ENCODE assay signal across 27 cellular contexts in the genomic region with DNA sequence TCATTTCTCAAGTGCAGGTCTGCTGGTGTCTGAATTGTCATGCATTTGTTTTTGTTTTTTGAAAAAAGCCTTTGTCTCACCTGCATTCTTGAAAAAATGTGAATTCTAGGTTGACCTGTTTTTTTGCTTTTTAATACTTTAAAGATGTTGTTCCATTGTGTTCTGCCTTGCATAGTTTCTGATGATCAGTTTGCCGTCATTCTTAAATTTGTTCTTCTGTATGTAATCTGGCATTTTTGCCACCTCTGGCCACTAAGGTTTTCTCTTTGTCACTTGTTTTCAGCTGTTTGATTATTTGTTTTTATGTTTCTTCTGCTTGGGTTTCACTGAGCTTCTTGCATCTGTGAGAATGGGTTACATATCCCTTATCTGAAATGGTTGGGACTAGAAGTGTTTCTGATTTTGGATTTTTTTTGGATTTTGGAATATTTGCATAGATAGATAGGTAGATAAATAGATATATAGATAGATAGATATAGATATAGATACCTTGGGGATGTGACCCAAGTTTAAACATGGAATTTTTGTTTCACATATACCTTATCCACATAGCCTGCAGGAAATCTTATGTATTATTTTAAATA. TPM values are rescaled to one million over a fixed set of nuclear protein-coding genes. Genes with fewer than 3 reads are reported as not detected.
DNase-seq lines count a peak whose midpoint lies in the region; ATAC-seq and TF ChIP-seq lines count a peak whose summit lies in the region.
"Had no signal": no experiment of that assay in that cellular context is flagged by ENCODE, and none has a peak within 500 bp of the region (broad histone marks: within the 10 kb centered on the region; RNA-seq: fewer than 3 reads in every experiment).

No MANE protein-coding gene starts in this region.

- POLR2A ChIA-PET in MCF 10A (lab: Yijun Ruan, JAX): no interaction called here

- peaks cover 23 to 45% of the 10 kb centered on the region in 2 donors for H3K9me3 ChIP-seq in breast epithelium

- no peak for ATAC-seq in GM18858 (IDR thresholded peaks at IDR 0.05; ENCODE audit: unreplicated experiment)
- ATAC-seq in HG02798 (IDR thresholded peaks at IDR 0.05; ENCODE audit: poor library complexity, unreplicated experiment): no peak
- ATAC-seq: body of pancreas, left lobe of liver, T-helper 17 cell had no signal

- H3K36me3 ChIP-seq in breast epithelium: no peaks in the 10 kb centered on the region
- H3K36me3 ChIP-seq: suprapubic skin had no signal

- intact Hi-C loops in MCF 10A (cut with micrococcal nuclease) (no loop called here), breast epithelium (cut with DNase I; ENCODE audit: low total_unique reads) (no loop called here)

- no peak overlapping the region for H3K27ac ChIP-seq in breast epithelium
- H3K27ac ChIP-seq: body of pancreas, HL-60, SK-N-MC, suprapubic skin had no signal

- DNase-seq in MCF 10A (ENCODE audit: unreplicated experiment) (peak; percentile 6), breast epithelium (ENCODE audit: low spot score in 2 of 2) (no peak), SW480 (ENCODE audit: low spot score) (peak; percentile 5), dermis blood vessel endothelial cell (peak; percentile 12), HuH-7.5 (ENCODE audit: low spot score) (no peak), hippocampal formation (lab: John Stamatoyannopoulos, UW) (no peak)
- DNase-seq: activated CD4-positive, alpha-beta memory T cell treated with anti-CD3 and anti-CD28 coated beads for 36 hours; activated CD4-positive, alpha-beta T cell treated with anti-CD3 and anti-CD28 coated beads for 1 hour; activated CD8-positive, alpha-beta memory T cell treated with anti-CD3 and anti-CD28 coated beads, Interleukin-2, amount 50 U/mL, for 4 hours; activated naive CD4-positive, alpha-beta T cell treated with Interleukin-2 at 50 U/mL for 16 hours; AML-193; body of pancreas; CD4-positive, CD25-positive, alpha-beta regulatory T cell; cerebellar nuclear complex; glutamatergic neuron; NCI-H1048; nephron progenitor cell; stimulated activated naive CD4-positive, alpha-beta T cell treated with Interleukin-2 at 50 U/mL for 16 hours; T-helper 17 cell had no signal

- H3K4me3 ChIP-seq in breast epithelium: no peak overlapping the region
- H3K4me3 ChIP-seq: body of pancreas, SK-N-MC, suprapubic skin had no signal

- no peak for TF ChIP-seq CTCF in MCF 10A (IDR thresholded peaks at IDR 0.05; ENCODE audit: unreplicated experiment)
- no peak for TF ChIP-seq CTCF in breast epithelium (IDR thresholded peaks at IDR 0.05)

- TF ChIP-seq POLR2A in breast epithelium (IDR thresholded peaks at IDR 0.05): no peak

- BruUV-seq in MCF 10A (replicated peaks; lab: Mats Ljungman, UMichigan): no TSS peak

- H3K27me3 ChIP-seq in breast epithelium: no peaks in the 10 kb centered on the region
- H3K27me3 ChIP-seq: body of pancreas, suprapubic skin had no signal

- H3K36me3 Mint-ChIP-seq in MCF 10A (ENCODE audit: insufficient read depth, unreplicated experiment): peaks cover 7% of the 10 kb centered on the region

- no peak overlapping the region for H3K27ac Mint-ChIP-seq in MCF 10A (ENCODE audit: low read depth, unreplicated experiment)
- H3K27ac Mint-ChIP-seq: activated CD4-positive, alpha-beta memory T cell treated with anti-CD3 and anti-CD28 coated beads for 36 hours; CD4-positive, CD25-positive, alpha-beta regulatory T cell; memory B cell; nephron progenitor cell; T-helper 17 cell had no signal

- no peak overlapping the region for H3K4me3 Mint-ChIP-seq in MCF 10A (ENCODE audit: unreplicated experiment)
- H3K4me3 Mint-ChIP-seq: activated CD4-positive, alpha-beta memory T cell treated with anti-CD3 and anti-CD28 coated beads for 36 hours; CD4-positive, CD25-positive, alpha-beta regulatory T cell; memory B cell; nephron progenitor cell; T-helper 17 cell had no signal

- peaks cover 48% of the 10 kb centered on the region for H3K9me3 Mint-ChIP-seq in MCF 10A (ENCODE audit: unreplicated experiment)

- H3K4me1 ChIP-seq in breast epithelium: no peaks in the 10 kb centered on the region
- H3K4me1 ChIP-seq: body of pancreas, suprapubic skin had no signal

- H3K4me1 Mint-ChIP-seq in MCF 10A (ENCODE audit: insufficient read depth, unreplicated experiment): no peaks in the 10 kb centered on the region
- H3K4me1 Mint-ChIP-seq: nephron progenitor cell, T-helper 17 cell had no signal

- CTCF ChIA-PET in MCF 10A (lab: Yijun Ruan, JAX): no interaction called here

- H3K27me3 Mint-ChIP-seq in MCF 10A (ENCODE audit: insufficient read depth, unreplicated experiment): no peaks in the 10 kb centered on the region
- H3K27me3 Mint-ChIP-seq: activated CD4-positive, alpha-beta memory T cell treated with anti-CD3 and anti-CD28 coated beads for 36 hours; memory B cell; T-helper 17 cell had no signal

RNA-seq across cellular contexts. Expression of a gene that starts 16.5 kb away (rescaled TPM):
- 16.5 and 18.0 TPM in 2 replicates for total RNA-seq in MCF 10A (2022)
- 10 to 100 TPM; 34.1 to 57.8 (median 46.7) TPM for total RNA-seq in breast epithelium
- 18.7 and 39.7 TPM in 2 replicates for total RNA-seq in dermis blood vessel endothelial cell
- total RNA-seq: A172 had no signal

Comparison
In these comparisons a context has a peak if more than half of its experiments do, and no peak if none do; other contexts are left out.
1. DNase-seq: peak in MCF 10A (single experiment), SW480 (single experiment) and dermis blood vessel endothelial cell (single experiment); none in breast epithelium (0 of 2), HuH-7.5 (single experiment) and hippocampal formation (0 of 2).